7 cellular contexts compared by ENCODE assay signal in genomic region chr22:37544955-37545702, GRCh38. TPM values are rescaled to one million over a fixed set of nuclear protein-coding genes. Genes with fewer than 3 reads are reported as not detected.
DNase-seq lines count a peak whose midpoint lies in the region; ATAC-seq and TF ChIP-seq lines count a peak whose summit lies in the region.

No MANE protein-coding gene starts in this region.

- H3K4me1 Mint-ChIP-seq in activated T-helper 17 cell treated with anti-CD3 and anti-CD28 coated beads, Interleukin-2, amount 50 U/mL, for 72 hours, result peaks cover 27% of the 10 kb centered on the region

- H3K9me3 ChIP-seq in gastroesophageal sphincter, result no peaks in the 10 kb centered on the region

- no peaks in the 10 kb centered on the region for H3K36me3 Mint-ChIP-seq in activated T-helper 17 cell treated with anti-CD3 and anti-CD28 coated beads, Interleukin-2, amount 50 U/mL, for 72 hours (ENCODE audit: low read depth)

- peak; percentile 46 for ATAC-seq in activated T-helper 17 cell treated with anti-CD3 and anti-CD28 coated beads, Interleukin-2, amount 50 U/mL, for 72 hours (replicated peaks)
- ATAC-seq in gastroesophageal sphincter, result peak; percentile 18
- peak; percentile 59 for ATAC-seq in omental fat pad (ENCODE audit: low FRiP score)
- ATAC-seq in HG02571 (IDR thresholded peaks at IDR 0.05; ENCODE audit: unreplicated experiment), result no peak

- no peak for TF ChIP-seq EP300 in gastroesophageal sphincter (IDR thresholded peaks at IDR 0.05)

- H3K4me3 Mint-ChIP-seq in activated T-helper 17 cell treated with anti-CD3 and anti-CD28 coated beads, Interleukin-2, amount 50 U/mL, for 72 hours, result no peak overlapping the region

- peak overlapping the region; percentile 61 for H3K27ac Mint-ChIP-seq in activated T-helper 17 cell treated with anti-CD3 and anti-CD28 coated beads, Interleukin-2, amount 50 U/mL, for 72 hours

- TF ChIP-seq POLR2A in gastroesophageal sphincter (IDR thresholded peaks at IDR 0.05), result no peak

- H3K4me1 ChIP-seq in gastroesophageal sphincter, result peaks cover 0 to 50% (median 11%) of the 10 kb centered on the region in 3 donors

- WGBS in gastroesophageal sphincter (ENCODE audit: low coverage in 1 of 2), 2 donors, result 36 to 40% methylated on average over 2 of the region's 11 CpGs

- peak overlapping the region; percentile 25 to 87 (median 86) for H3K27ac ChIP-seq in gastroesophageal sphincter

- no peak overlapping the region for H3K4me3 ChIP-seq in GM12875 (ENCODE audit: low read depth, low read length)
- peak overlapping the region in 1 of 2 donors; percentile 34 for H3K4me3 ChIP-seq in gastroesophageal sphincter

- peaks cover 8% of the 10 kb centered on the region for H3K27me3 Mint-ChIP-seq in activated T-helper 17 cell treated with anti-CD3 and anti-CD28 coated beads, Interleukin-2, amount 50 U/mL, for 72 hours

- DNase-seq in NOMO-1 treated with DMSO at 0.1 percent for 48 hours (lab: John Stamatoyannopoulos, UW; ENCODE audit: unreplicated experiment) (peak; percentile 41), omental fat pad (ENCODE audit: low spot score) (peak; percentile 68), cerebellar nuclear complex (lab: John Stamatoyannopoulos, UW) (no peak)

- TF ChIP-seq CTCF in GM12875 (IDR thresholded peaks at IDR 0.05; ENCODE audit: borderline replicate concordance, insufficient read depth, low read depth, low read length), result peak; percentile 79
- TF ChIP-seq CTCF in gastroesophageal sphincter (IDR thresholded peaks at IDR 0.05), result peak in 3 of 4 experiments; percentile 52 to 70 (median 63)
- no peak for TF ChIP-seq CTCF in omental fat pad (IDR thresholded peaks at IDR 0.05)

- no peaks in the 10 kb centered on the region for H3K36me3 ChIP-seq in gastroesophageal sphincter

- peaks cover 32% of the 10 kb centered on the region for H3K27me3 ChIP-seq in gastroesophageal sphincter

- no peaks in the 10 kb centered on the region for H3K9me3 Mint-ChIP-seq in activated T-helper 17 cell treated with anti-CD3 and anti-CD28 coated beads, Interleukin-2, amount 50 U/mL, for 72 hours

RNA-seq across cellular contexts. Expression of gene CDC42EP1, which starts 15.2 kb away (rescaled TPM):
- 1 to 10 TPM; 1.0 to 2.3 TPM for total RNA-seq in activated T-helper 17 cell treated with anti-CD3 and anti-CD28 coated beads, Interleukin-2, amount 50 U/mL, for 72 hours
- 10 to 100 TPM; 19.0 to 37.7 (median 27.4) TPM for total RNA-seq in gastroesophageal sphincter
- total RNA-seq in omental fat pad, result 10 to 100 TPM; 33.1 to 63.0 (median 39.2) TPM

RNA-seq across cellular contexts. Expression of gene CARD10, which starts 25.9 kb away (rescaled TPM):
- total RNA-seq in activated T-helper 17 cell treated with anti-CD3 and anti-CD28 coated beads, Interleukin-2, amount 50 U/mL, for 72 hours, result under 1 TPM in 1 of 2 donors, not detected in 1; 0.09 TPM
- total RNA-seq in gastroesophageal sphincter, result 10 to 100 TPM in 2 of 4 donors, 1 to 10 TPM in 2; 4.0 to 14.0 (median 9.9) TPM
- total RNA-seq in omental fat pad, result 10 to 100 TPM in 1 of 4 donors, 1 to 10 TPM in 3; 2.5 to 18.8 (median 4.8) TPM

RNA-seq across cellular contexts. Expression of gene LGALS2, which starts 34.8 kb away (rescaled TPM):
- total RNA-seq in activated T-helper 17 cell treated with anti-CD3 and anti-CD28 coated beads, Interleukin-2, amount 50 U/mL, for 72 hours, result not detected
- total RNA-seq in gastroesophageal sphincter, result not detected
- 10 to 100 TPM in 1 of 4 donors, 1 to 10 TPM in 2, not detected in 1; 1.8 to 13.6 (median 3.6) TPM for total RNA-seq in omental fat pad

RNA-seq across cellular contexts. Expression of gene MFNG, which starts 58.9 kb away (rescaled TPM):
- total RNA-seq in activated T-helper 17 cell treated with anti-CD3 and anti-CD28 coated beads, Interleukin-2, amount 50 U/mL, for 72 hours, result 100 to 1,000 TPM; 170 to 245 TPM
- total RNA-seq in gastroesophageal sphincter (10 to 100 TPM in 3 of 4 donors, 1 to 10 TPM in 1; 6.4 to 14.6 (median 12.1) TPM), omental fat pad (10 to 100 TPM; 16.0 to 64.2 (median 35.7) TPM)

Comparison
In these comparisons a context has a peak if more than half of its experiments do, and no peak if none do; other contexts are left out.
1. CTCF ChIP-seq: peak in GM12875 (single experiment) and gastroesophageal sphincter (3 of 4); none in omental fat pad (0 of 3).
2. DNase-seq: peak in NOMO-1 treated with DMSO at 0.1 percent for 48 hours (single experiment) and omental fat pad (single experiment); none in cerebellar nuclear complex (0 of 2).
3. RNA of gene CDC42EP1, which starts 15.2 kb away (total RNA-seq): 33.1 to 63.0 TPM in omental fat pad and 19.0 to 37.7 TPM in gastroesophageal sphincter; 1.0 to 2.3 TPM in activated T-helper 17 cell treated with anti-CD3 and anti-CD28 coated beads, Interleukin-2, amount 50 U/mL, for 72 hours; every median in the first group is over 4 times any median in the second.